Comparison of ENCODE assay signal across 22 cellular contexts in the genomic region with DNA sequence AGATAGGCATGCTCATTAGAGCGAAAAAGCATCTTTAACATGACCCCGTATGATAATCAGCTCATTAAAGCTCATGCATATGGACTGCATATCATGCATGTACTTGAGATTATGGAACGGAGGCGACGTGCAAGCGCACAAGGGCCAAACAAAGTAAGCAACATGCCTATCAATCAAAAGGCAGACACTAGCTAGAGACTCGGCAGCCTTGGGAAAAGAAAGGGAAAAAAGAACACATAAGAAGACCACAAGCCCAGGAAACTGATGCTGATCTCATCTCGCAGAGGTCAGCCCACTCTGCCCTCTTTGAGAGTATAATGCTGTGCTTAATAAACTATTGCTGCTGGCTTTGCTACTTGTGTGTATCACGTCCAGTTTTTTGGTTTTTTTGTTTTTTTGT. TPM values are rescaled to one million over a fixed set of nuclear protein-coding genes. Genes with fewer than 3 reads are reported as not detected.
A peak's percentile ranks its signal among the peaks of the same experiment; 100 is the strongest.
DNase-seq lines count a peak whose midpoint lies in the region; ATAC-seq and TF ChIP-seq lines count a peak whose summit lies in the region.
"Had no signal": no experiment of that assay in that cellular context is flagged by ENCODE, and none has a peak within 500 bp of the region (broad histone marks: within the 10 kb centered on the region; RNA-seq: fewer than 3 reads in every experiment).

No MANE protein-coding gene starts in this region.

- TF ChIP-seq CTCF in H9 (conservative IDR thresholded peaks at IDR 0.05) = no peak
- TF ChIP-seq CTCF in fibroblast of lung (conservative IDR thresholded peaks at IDR 0.05 in 1 of 2, IDR thresholded peaks at IDR 0.05 in 1 of 2; ENCODE audit: low read depth in 1 of 2, low read length in 2 of 2) = no peak
- no peak for TF ChIP-seq CTCF in osteocyte (IDR thresholded peaks at IDR 0.05)

- H2AFZ ChIP-seq in H9 (ENCODE audit: low read length) (no peak overlapping the region), fibroblast of lung (ENCODE audit: low read length) (no peak overlapping the region)

- H3K4me3 Mint-ChIP-seq in H9 (no peak overlapping the region), osteocyte (ENCODE audit: unreplicated experiment) (no peak overlapping the region)
- H3K4me3 Mint-ChIP-seq: HFFc6 had no signal

- no peak overlapping the region for H4K8ac ChIP-seq in H9 (replicated peaks; ENCODE audit: insufficient read length, low read depth, low read length)

- H2BK12ac ChIP-seq in H9 (ENCODE audit: insufficient read length, low read depth, low read length) = no peak overlapping the region

- H3K9me3 Mint-ChIP-seq in H9 (no peaks in the 10 kb centered on the region), osteocyte (ENCODE audit: unreplicated experiment) (no peaks in the 10 kb centered on the region)
- H3K9me3 Mint-ChIP-seq: HFFc6 had no signal

- H2BK20ac ChIP-seq in H9 (ENCODE audit: low read depth, low read length, poor library complexity, severe bottlenecking) = no peak overlapping the region

- H2BK5ac ChIP-seq in H9 (ENCODE audit: insufficient read length, low read length) = no peak overlapping the region

- H3K79me2 ChIP-seq in H9 (ENCODE audit: insufficient read depth, low read length) (no peaks in the 10 kb centered on the region), fibroblast of lung (ENCODE audit: control insufficient read depth, insufficient read depth, low read length) (no peaks in the 10 kb centered on the region)

- H3K4me1 ChIP-seq in H9 (ENCODE audit: insufficient read depth, low read length) = no peaks in the 10 kb centered on the region
- H3K4me1 ChIP-seq in fibroblast of lung (ENCODE audit: control insufficient read depth, extremely low read depth, insufficient read depth, low read length) = peaks cover 5% of the 10 kb centered on the region

- no peak overlapping the region for H4K5ac ChIP-seq in H9 (ENCODE audit: insufficient read length, low read depth, low read length)

- H3K4me1 Mint-ChIP-seq in H9 = peaks cover 6 to 16% of the 10 kb centered on the region in 2 experiments; a peak in 3 of 4 replicates
- no peaks in the 10 kb centered on the region for H3K4me1 Mint-ChIP-seq in osteocyte (ENCODE audit: unreplicated experiment)

- no peak overlapping the region for H3K14ac ChIP-seq in H9 (ENCODE audit: insufficient read depth, low read length)

- H3K56ac ChIP-seq in H9 (ENCODE audit: insufficient read length, low read depth, low read length) = no peak overlapping the region

- H3K27ac Mint-ChIP-seq in H9 (no peak overlapping the region), osteocyte (ENCODE audit: unreplicated experiment) (no peak overlapping the region)
- H3K27ac Mint-ChIP-seq: HFFc6 had no signal

- no peak overlapping the region for H3K23ac ChIP-seq in H9 (ENCODE audit: insufficient read length, low read depth, low read length)

- DNase-seq in H9 = peak; percentile 4
- DNase-seq in HT1080 (ENCODE audit: low read depth) = peak; percentile 53
- DNase-seq in fibroblast of lung (ENCODE audit: low read depth in 2 of 2) = peak; percentile 34 to 47
- DNase-seq in osteocyte (ENCODE audit: extremely low spot score, unreplicated experiment) = peak; percentile 19
- DNase-seq in activated CD4-positive, alpha-beta T cell treated with anti-CD3 and anti-CD28 coated beads for 4 hours = no peak
- DNase-seq in MG63 = no peak
- DNase-seq: ACHN, AML-193, DMS79, HFFc6, MV-4-11, NCI-H1417, NCI-H187, NCI-H226, NCI-H524, NCI-H82, SHP77, SK-N-SH had no signal

- WGBS in H9 (ENCODE audit: extremely low coverage, insufficient read length, low lambda C conversion rate) = no CpG with 5 or more reads among the region's 9 CpGs

- no peak overlapping the region for H2BK15ac ChIP-seq in H9 (ENCODE audit: low read depth, low read length)

- H3K23me2 ChIP-seq in H9 (ENCODE audit: insufficient read length, low read depth, low read length, poor library complexity, severe bottlenecking) = no peaks in the 10 kb centered on the region

- H3K18ac ChIP-seq in H9 (ENCODE audit: insufficient read length, low read depth, low read length) = no peak overlapping the region

- TF ChIP-seq POLR2A in GM18505 (IDR thresholded peaks at IDR 0.05; ENCODE audit: borderline replicate concordance, extremely low read depth, insufficient read depth, insufficient read length) = no peak

- H3K9ac ChIP-seq in H9 (ENCODE audit: extremely low read depth, insufficient read length, low read length) = no peak overlapping the region
- no peak overlapping the region for H3K9ac ChIP-seq in fibroblast of lung (ENCODE audit: insufficient read depth, low read length)
- H3K9ac ChIP-seq: SK-N-SH had no signal

- no peak overlapping the region for H3T11ph ChIP-seq in H9 (ENCODE audit: low read length)

- no peak overlapping the region for H4K91ac ChIP-seq in H9 (ENCODE audit: insufficient read length, low read depth, low read length)

- H3K4me2 ChIP-seq in H9 (ENCODE audit: insufficient read depth, insufficient read length, low read length) (no peak overlapping the region), fibroblast of lung (ENCODE audit: extremely low read depth, insufficient read depth, low read length) (no peak overlapping the region)
- H3K4me2 ChIP-seq: SK-N-SH had no signal

- ATAC-seq in GM18505 (IDR thresholded peaks at IDR 0.05; ENCODE audit: unreplicated experiment) = no peak

- no peaks in the 10 kb centered on the region for H3K79me1 ChIP-seq in H9 (ENCODE audit: insufficient read depth, low read depth, low read length, poor library complexity, severe bottlenecking)

- H2AK5ac ChIP-seq in H9 (ENCODE audit: insufficient read length, low read length) = no peak overlapping the region

- no peaks in the 10 kb centered on the region for H3K36me3 ChIP-seq in fibroblast of lung (ENCODE audit: control insufficient read depth, insufficient read depth, low read length)
- H3K36me3 ChIP-seq in MG63 = no peaks in the 10 kb centered on the region

- H3K27ac ChIP-seq in H9 (ENCODE audit: insufficient read length, low read depth, low read length) (no peak overlapping the region), fibroblast of lung (ENCODE audit: insufficient read depth, low read length) (no peak overlapping the region)
- H3K27ac ChIP-seq: C4-2B had no signal

- H3K27me3 Mint-ChIP-seq in H9 (ENCODE audit: low read depth) (no peaks in the 10 kb centered on the region; the same call in 1 of the 2 replicates), osteocyte (ENCODE audit: unreplicated experiment) (peaks cover 9% of the 10 kb centered on the region)

- no peaks in the 10 kb centered on the region for H3K9me3 ChIP-seq in H9 (ENCODE audit: control insufficient read depth, low read depth, low read length)
- H3K9me3 ChIP-seq in fibroblast of lung (ENCODE audit: control insufficient read depth, insufficient read depth, low read depth, low read length) = no peaks in the 10 kb centered on the region
- no peaks in the 10 kb centered on the region for H3K9me3 ChIP-seq in MG63
- H3K9me3 ChIP-seq: SK-N-SH had no signal

- no peaks in the 10 kb centered on the region for H4K20me1 ChIP-seq in H9 (ENCODE audit: control insufficient read depth, insufficient read depth, insufficient read length)
- H4K20me1 ChIP-seq in fibroblast of lung (ENCODE audit: control insufficient read depth, extremely low read depth, insufficient read depth, low read length) = no peaks in the 10 kb centered on the region

- no peak overlapping the region for H2BK120ac ChIP-seq in H9 (ENCODE audit: low read depth, low read length, poor library complexity, severe bottlenecking)

- H3K4ac ChIP-seq in H9 (ENCODE audit: low read depth, low read length) = no peak overlapping the region

- H3K4me3 ChIP-seq in fibroblast of lung (replicated peaks in 1 of 4; ENCODE audit: control extremely low read depth in 1 of 4, insufficient read depth in 1 of 4, low read depth in 3 of 4, low read length in 4 of 4) (no peak overlapping the region), MG63 (no peak overlapping the region)

- H3K27me3 ChIP-seq in H9 (ENCODE audit: insufficient read depth, low read length) = no peaks in the 10 kb centered on the region
- no peaks in the 10 kb centered on the region for H3K27me3 ChIP-seq in fibroblast of lung (ENCODE audit: control insufficient read depth, insufficient read depth, low read length)
- H3K27me3 ChIP-seq in MG63 = no peaks in the 10 kb centered on the region

- H3K36me3 Mint-ChIP-seq in H9 (ENCODE audit: insufficient read depth in 1 of 3, low read depth in 3 of 3) (no peaks in the 10 kb centered on the region), osteocyte (ENCODE audit: unreplicated experiment) (peaks cover 2% of the 10 kb centered on the region)

RNA-seq across cellular contexts. Expression of a gene that starts 2.6 kb away (rescaled TPM):
- total RNA-seq in H9 (2021) = 0.85 and 1.6 TPM in 2 replicates
- 61.4 and 69.8 TPM in 2 replicates for total RNA-seq in HT1080 (2014; rRNA removed; shearing (Covaris generic))
- polyA plus RNA-seq in HT1080 (2015; cell fraction: cytosol; rRNA removed) = 19.6 and 22.5 TPM in 2 replicates
- 12.7 and 14.9 TPM in 2 replicates for polyA plus RNA-seq in HT1080 (2015; cell fraction: nucleus; rRNA removed)
- 17.7 and 20.5 TPM in 2 replicates for total RNA-seq in fibroblast of lung
- 14.6 and 19.0 TPM in 2 replicates for polyA plus RNA-seq in fibroblast of lung
- 11.6 and 18.8 TPM in 2 replicates for polyA plus RNA-seq in fibroblast of lung (2012)
- 39.8 and 51.4 TPM in 2 replicates for polyA minus RNA-seq in fibroblast of lung (ENCODE audit: low replicate concordance)
- total RNA-seq in osteocyte = 0.51 TPM in 1 of 2 replicates, not detected in the other
- 18.7 and 23.4 TPM in 2 replicates for total RNA-seq in MG63 (2014; rRNA removed; shearing (Covaris generic); ENCODE audit: low replicate concordance)
- total RNA-seq: HT-29 had no signal

RNA-seq across cellular contexts. Expression of a gene that starts 37.6 kb away (rescaled TPM):
- 0.11 and 0.13 TPM in 2 replicates for total RNA-seq in H9 (2021)
- total RNA-seq in HT1080 (2014; rRNA removed; shearing (Covaris generic)) = 0.02 TPM in 1 of 2 replicates, not detected in the other
- polyA plus RNA-seq in HT1080 (2015; cell fraction: cytosol; rRNA removed) = 0.02 and 0.07 TPM in 2 replicates
- polyA plus RNA-seq in HT1080 (2015; cell fraction: nucleus; rRNA removed) = 0.15 TPM in 1 of 2 replicates, not detected in the other
- total RNA-seq in fibroblast of lung = under 0.01 TPM in 2 replicates
- 0.02 and 0.16 TPM in 2 replicates for polyA plus RNA-seq in fibroblast of lung
- 0.05 and 0.12 TPM in 2 replicates for polyA plus RNA-seq in fibroblast of lung (2012)
- polyA minus RNA-seq in fibroblast of lung (ENCODE audit: low replicate concordance) = 0.20 TPM in 1 of 2 replicates, not detected in the other
- total RNA-seq in osteocyte = not detected in 2 replicates
- total RNA-seq in MG63 (2014; rRNA removed; shearing (Covaris generic); ENCODE audit: low replicate concordance) = 40.7 and 47.1 TPM in 2 replicates
- total RNA-seq: LHCN-M2 had no signal

RNA-seq across cellular contexts. Expression of a gene that starts 47.7 kb away (rescaled TPM):
- total RNA-seq in H9 (2021) (14.2 and 15.7 TPM in 2 replicates), fibroblast of lung (9.5 and 10.2 TPM in 2 replicates), osteocyte (13.6 and 14.4 TPM in 2 replicates)
- 5.8 and 10.2 TPM in 2 replicates for total RNA-seq in HT1080 (2014; rRNA removed; shearing (Covaris generic))
- polyA plus RNA-seq in HT1080 (2015; cell fraction: cytosol; rRNA removed) = 12.0 and 13.5 TPM in 2 replicates
- polyA plus RNA-seq in HT1080 (2015; cell fraction: nucleus; rRNA removed) = 10.2 and 10.7 TPM in 2 replicates
- polyA plus RNA-seq in fibroblast of lung = 13.6 and 14.8 TPM in 2 replicates
- polyA plus RNA-seq in fibroblast of lung (2012) = 6.4 and 7.4 TPM in 2 replicates
- 3.4 and 4.1 TPM in 2 replicates for polyA minus RNA-seq in fibroblast of lung (ENCODE audit: low replicate concordance)
- total RNA-seq in MG63 (2014; rRNA removed; shearing (Covaris generic); ENCODE audit: low replicate concordance) = 5.1 and 13.4 TPM in 2 replicates

Comparison
In these comparisons a context has a peak if more than half of its experiments do, and no peak if none do; other contexts are left out.
1. DNase-seq: peak in H9 (single experiment), HT1080 (single experiment), fibroblast of lung (2 of 2) and osteocyte (single experiment); none in activated CD4-positive, alpha-beta T cell treated with anti-CD3 and anti-CD28 coated beads for 4 hours (0 of 2) and MG63 (single experiment).
2. RNA of a gene that starts 37.6 kb away (total RNA-seq): 40.7 to 47.1 TPM in MG63; 0.11 to 0.13 TPM in H9, 0.02 TPM in HT1080, under 0.01 TPM in fibroblast of lung and not detected in osteocyte; every median in the first group is over 10 times any median in the second.